8 cellular contexts compared by ENCODE assay signal in genomic region chr1:201888282-201889033, GRCh38. TPM values are rescaled to one million over a fixed set of nuclear protein-coding genes. Genes with fewer than 3 reads are reported as not detected.
DNase-seq lines count a peak whose midpoint lies in the region; ATAC-seq, FAIRE-seq and TF ChIP-seq lines count a peak whose summit lies in the region.

Gene SHISA4 (plus strand): TSS chr1:201888898. CDS start chr1:201888995, 97 bp downstream.

- peaks cover 12% of the 10 kb centered on the region for H3K27me3 Mint-ChIP-seq in neural crest cell (ENCODE audit: low read depth)

- H3K4me3 ChIP-seq in adipocyte (ENCODE audit: low read length): peak within 1 kb of the TSS; percentile 85

- peak within 1 kb of the TSS; percentile 86 for H3K9ac ChIP-seq in adipocyte (ENCODE audit: low read length)

- intact Hi-C loops in head of caudate nucleus (cut with DNase I): loop anchor here (5.0 kb wide), 2 partner anchors 69 to 244 kb away; partner anchors contain the start of gene TIMM17A

- peak within 1 kb of the TSS; percentile 87 for H3K27ac Mint-ChIP-seq in neural crest cell (ENCODE audit: unreplicated experiment)

- FAIRE-seq in D721Med (lab: Jason Lieb, UNC): no peak

- H3K9me3 Mint-ChIP-seq in neural crest cell: no peaks in the 10 kb centered on the region

- H3K9me3 ChIP-seq in adipocyte (ENCODE audit: control insufficient read depth, low read length): no peaks in the 10 kb centered on the region

- peak; percentile 64 for DNase-seq in D721Med (ENCODE audit: insufficient read length, low spot score)
- DNase-seq in NCI-H1105 (lab: John Stamatoyannopoulos, UW): peak; percentile 26
- peak; percentile 83 for DNase-seq in adipocyte (ENCODE audit: low read depth)
- peak; percentile 80 to 98 (median 94) for DNase-seq in head of caudate nucleus
- peak; percentile 48 for DNase-seq in neural crest cell (ENCODE audit: low read depth, low spot score)
- no peak for DNase-seq in GM19238 (ENCODE audit: insufficient read length, low spot score)

- no peak for TF ChIP-seq CTCF in D721Med (IDR thresholded peaks at IDR 0.05; ENCODE audit: insufficient read depth, missing control alignments)
- TF ChIP-seq CTCF in neural crest cell (conservative IDR thresholded peaks at IDR 0.05): no peak

- peaks cover 2% of the 10 kb centered on the region for H3K36me3 ChIP-seq in adipocyte (ENCODE audit: control insufficient read depth, insufficient read depth, low read length, severe bottlenecking)

- peaks cover 25% of the 10 kb centered on the region for H3K4me1 Mint-ChIP-seq in neural crest cell

- H3K27me3 ChIP-seq in adipocyte (replicated peaks; ENCODE audit: control insufficient read depth, insufficient read depth, low read length): no peaks in the 10 kb centered on the region

- peaks cover 41% of the 10 kb centered on the region for H3K4me1 ChIP-seq in adipocyte (ENCODE audit: control insufficient read depth, insufficient read depth, low read length)

- ATAC-seq in HG02588 (IDR thresholded peaks at IDR 0.05; ENCODE audit: unreplicated experiment): no peak
- ATAC-seq in HG02938 (IDR thresholded peaks at IDR 0.05; ENCODE audit: unreplicated experiment): no peak

- no peaks in the 10 kb centered on the region for H3K36me3 Mint-ChIP-seq in neural crest cell (ENCODE audit: low read depth)

- peak within 1 kb of the TSS; percentile 88 for H3K4me3 Mint-ChIP-seq in neural crest cell

RNA-seq across cellular contexts. Expression of gene SHISA4, which starts in this region (rescaled TPM):
- 10.8 and 11.7 TPM in 2 replicates for total RNA-seq in neural crest cell
